27 cellular contexts compared by ENCODE assay signal in genomic region chr10:37872955-37873354, GRCh38.
"Had no signal": no experiment of that assay in that cellular context is flagged by ENCODE, and none has a peak within 500 bp of the region (broad histone marks: within the 10 kb centered on the region; RNA-seq: fewer than 3 reads in every experiment).

No MANE protein-coding gene starts in this region.

- H3K9me3 ChIP-seq: stomach, suprapubic skin, testis, thoracic aorta, thyroid gland, tibial artery, transverse colon, upper lobe of left lung, upper lobe of right lung, uterus, vagina had no signal

- DNase-seq: stimulated activated CD4-positive, alpha-beta T cell treated with anti-CD3 and anti-CD28 coated beads, Interleukin-2, amount 100 ng/mL, for 48 hours; stimulated activated CD4-positive, alpha-beta T cell treated with anti-CD3 and anti-CD28 coated beads, Interleukin-4, amount 100 ng/mL, for 1 hour; stimulated activated CD4-positive, alpha-beta T cell treated with anti-CD3 and anti-CD28 coated beads, Interleukin-4, amount 100 ng/mL, for 24 hours; stimulated activated CD4-positive, alpha-beta T cell treated with anti-CD3 and anti-CD28 coated beads, Interleukin-4, amount 100 ng/mL, for 4 hours; stimulated activated CD8-positive, alpha-beta memory T cell treated with anti-CD3 and anti-CD28 coated beads, Interleukin-4, amount 100 ng/mL, for 48 hours; stimulated activated naive B cell treated with anti-CD40 and anti-IgM and Interleukin-4, amounts not matched to agents 10 μg/mL and 1 μg/mL and 100 μg/mL, for 72 hours; stimulated activated naive CD4-positive, alpha-beta T cell; stimulated activated naive CD4-positive, alpha-beta T cell treated with Interleukin-2 at 50 U/mL for 16 hours; stimulated activated naive CD8-positive, alpha-beta T cell treated with anti-CD3 and anti-CD28 coated beads, Interleukin-15, amount 100 ng/mL, for 72 hours; stimulated activated naive CD8-positive, alpha-beta T cell treated with anti-CD3 and anti-CD28 coated beads, Interleukin-15, Interleukin-2, amounts not matched to agents 100 U/mL and 50 U/mL, for 24 hours; stomach; substantia nigra; testis; thyroid gland; tibial artery; transverse colon; trophoblast cell; upper lobe of left lung; upper lobe of right lung; uterus had no signal

- H3K27me3 ChIP-seq: stomach, suprapubic skin, testis, thyroid gland, tibial artery, tibial nerve, transverse colon, upper lobe of left lung, upper lobe of right lung, uterus, vagina had no signal

- H3K4me3 ChIP-seq: stomach, suprapubic skin, testis, thoracic aorta, thyroid gland, tibial artery, tibial nerve, transverse colon, upper lobe of left lung, upper lobe of right lung, uterus, vagina had no signal

- H3K27ac ChIP-seq: stomach, suprapubic skin, testis, thoracic aorta, thyroid gland, tibial artery, tibial nerve, transverse colon, upper lobe of left lung, upper lobe of right lung, uterus, vagina had no signal

- H3K4me1 ChIP-seq: stomach, suprapubic skin, testis, thyroid gland, tibial artery, tibial nerve, transverse colon, upper lobe of left lung, upper lobe of right lung, uterus, vagina had no signal

- FAIRE-seq: urothelium cell line had no signal

- ATAC-seq: stimulated activated effector memory CD8-positive, alpha-beta T cell treated with anti-CD3 and anti-CD28 coated beads, Interleukin-12 subunit alpha, Interleukin-12 subunit beta, amount 100 ng/mL, for 72 hours; stimulated activated memory B cell treated with anti-CD40 and anti-IgM and Interleukin-4, amounts not matched to agents 10 μg/mL and 1 μg/mL and 100 μg/mL, for 72 hours; stimulated activated naive B cell treated with anti-CD40 and anti-IgM and Interleukin-4, amounts not matched to agents 10 μg/mL and 1 μg/mL and 100 μg/mL, for 72 hours; stimulated activated naive CD8-positive, alpha-beta T cell treated with anti-CD3 and anti-CD28 coated beads, Interleukin-15, amount 100 ng/mL, for 72 hours; stimulated activated naive CD8-positive, alpha-beta T cell treated with anti-CD3 and anti-CD28 coated beads, Interleukin-15, Interleukin-2, amounts not matched to agents 100 U/mL and 50 U/mL, for 24 hours; upper lobe of right lung had no signal

- H3K36me3 ChIP-seq: stomach, suprapubic skin, thoracic aorta, thyroid gland, tibial artery, tibial nerve, transverse colon, upper lobe of left lung, upper lobe of right lung, uterus, vagina had no signal
